In the genomic region with DNA sequence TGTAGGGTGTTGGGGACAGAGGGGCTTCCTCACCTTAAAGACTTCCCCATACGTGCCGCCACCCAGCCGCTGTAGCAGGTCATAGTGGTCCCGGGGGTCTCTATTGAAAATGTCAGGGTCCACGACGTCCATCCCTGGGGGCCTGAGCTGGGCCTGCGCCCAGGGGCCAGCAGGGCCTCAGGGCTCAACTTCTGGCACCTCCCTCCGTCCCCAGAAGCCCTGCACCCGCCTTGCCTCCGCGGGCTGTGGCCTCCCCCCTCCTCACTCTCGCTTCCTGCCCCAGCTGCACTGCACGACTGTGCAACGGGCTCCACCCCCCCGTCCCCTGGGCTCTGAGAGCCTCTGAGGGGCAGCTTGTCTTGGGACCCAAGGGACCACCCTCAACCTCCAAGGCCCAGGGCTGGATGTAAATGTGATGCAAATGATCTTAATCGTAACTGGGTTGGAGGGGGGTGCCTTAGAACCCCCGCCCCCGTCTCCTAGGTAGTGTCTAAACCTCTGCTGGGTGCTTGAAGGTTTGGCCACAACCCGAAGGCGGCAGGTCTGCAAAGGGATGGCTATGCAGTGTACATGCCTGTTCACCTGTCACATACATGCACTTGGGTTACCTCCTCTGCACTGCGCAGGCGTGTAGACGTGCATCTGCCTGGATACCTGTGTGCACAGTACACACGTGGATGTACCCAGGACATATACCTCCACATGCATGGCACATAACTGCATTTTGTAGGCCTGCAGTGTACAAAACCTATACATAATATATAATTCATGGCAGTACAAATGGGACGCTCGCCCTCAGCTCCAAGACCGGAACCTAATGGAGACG, we compare ENCODE assay signal across 8 cellular contexts. TPM values are rescaled to one million over a fixed set of nuclear protein-coding genes. Genes with fewer than 3 reads are reported as not detected.
DNase-seq lines count a peak whose midpoint lies in the region; ATAC-seq and TF ChIP-seq lines count a peak whose summit lies in the region.

TSS of gene MAP4K1 (minus strand) at position 190 of the 826 bp plus-strand sequence. CDS start at position 132, 58 bp downstream.

- H3K9me2 ChIP-seq in neural cell (ENCODE audit: insufficient read depth, low read length), result no peaks in the 10 kb centered on the region

- peak within 1 kb of the TSS; percentile 4 for H3K4me2 ChIP-seq in neural cell (ENCODE audit: low read length)

- H3K9me3 ChIP-seq in neural cell (ENCODE audit: low read length), result no peaks in the 10 kb centered on the region

- peak within 1 kb of the TSS; percentile 30 for H2AFZ ChIP-seq in neural cell (ENCODE audit: low read depth, low read length)

- H3K4me3 ChIP-seq in neural cell (ENCODE audit: low read length), result peak within 1 kb of the TSS; percentile 76

- H4K20me1 ChIP-seq in neural cell (ENCODE audit: insufficient read depth), result no peaks in the 10 kb centered on the region

- no peaks in the 10 kb centered on the region for H3F3A ChIP-seq in neural cell (ENCODE audit: insufficient read depth, low read length, poor library complexity, severe bottlenecking)

- peak; percentile 88 for DNase-seq in GM13976 (ENCODE audit: low spot score)
- peak; percentile 83 for DNase-seq in NCI-H2171 treated with DMSO at 0.1 percent for 48 hours (lab: John Stamatoyannopoulos, UW)
- peak; percentile 30 to 45 for DNase-seq in activated CD8-positive, alpha-beta memory T cell treated with anti-CD3 and anti-CD28 coated beads for 4 hours (ENCODE audit: low read depth in 2 of 2)
- DNase-seq in epithelial cell of prostate (ENCODE audit: low read depth, low spot score), result no peak
- no peak for DNase-seq in HCEC 1CT

- in situ Hi-C loops in GM13976 (cut with MboI; ENCODE audit: low sequenced_read_pairs, unreplicated experiment), result no loop called here

- H3K27ac ChIP-seq in epithelial cell of prostate, result peak within 1 kb of the TSS; percentile 65
- peak within 1 kb of the TSS; percentile 85 for H3K27ac ChIP-seq in neural cell (ENCODE audit: low read length)
- peak within 1 kb of the TSS; percentile 64 for H3K27ac ChIP-seq in temporal lobe (ENCODE audit: low read depth, low read length)

- H3K36me3 ChIP-seq in neural cell (ENCODE audit: insufficient read depth, low read length), result no peaks in the 10 kb centered on the region

- no peak for TF ChIP-seq RAD21 in neural cell (conservative IDR thresholded peaks at IDR 0.05)

- peak within 1 kb of the TSS; percentile 73 for H3K9ac ChIP-seq in neural cell (ENCODE audit: low read length)

- H3K79me2 ChIP-seq in neural cell (replicated peaks; ENCODE audit: insufficient read depth, low read length), result peaks cover 11% of the 10 kb centered on the region

- peak; percentile 64 for ATAC-seq in HG02610 (IDR thresholded peaks at IDR 0.05; ENCODE audit: unreplicated experiment)

- no peaks in the 10 kb centered on the region for H3K27me3 ChIP-seq in neural cell (ENCODE audit: insufficient read depth, low read depth, low read length)

- no peak for TF ChIP-seq CTCF in GM13976 (IDR thresholded peaks at IDR 0.05; ENCODE audit: borderline replicate concordance, control extremely low read depth, extremely low read depth, insufficient read depth, missing control alignments)
- no peak for TF ChIP-seq CTCF in neural cell (IDR thresholded peaks at IDR 0.05; ENCODE audit: poor library complexity, severe bottlenecking)

- no peak for TF ChIP-seq EP300 in neural cell (conservative IDR thresholded peaks at IDR 0.05; ENCODE audit: poor library complexity, severe bottlenecking)

TF ChIP-seq in neural cell, 6 proteins besides CTCF, POLR2A, EP300 and RAD21:
- no peak for TF ChIP-seq EZH2 (IDR thresholded peaks at IDR 0.05; ENCODE audit: borderline replicate concordance, insufficient read depth, low read length, poor library complexity, severe bottlenecking)
- TF ChIP-seq POLR2AphosphoS5 (IDR thresholded peaks at IDR 0.05), result no peak
- no peak for TF ChIP-seq MXI1 (conservative IDR thresholded peaks at IDR 0.05; ENCODE audit: poor library complexity, severe bottlenecking)
- no peak for TF ChIP-seq SMC3 (conservative IDR thresholded peaks at IDR 0.05; ENCODE audit: poor library complexity)
- no peak for TF ChIP-seq REST (IDR thresholded peaks at IDR 0.05; ENCODE audit: borderline replicate concordance)
- no peak for TF ChIP-seq TAF1 (IDR thresholded peaks at IDR 0.05; ENCODE audit: low read depth)

RNA-seq across cellular contexts. Expression of gene MAP4K1, which starts in this region (rescaled TPM):
- polyA plus RNA-seq in neural cell, result 1.0 and 1.2 TPM in 2 replicates
- 0.23 and 2.4 TPM in 2 replicates for polyA minus RNA-seq in neural cell
- 0.49 TPM for total RNA-seq in temporal lobe

Comparison
In these comparisons a context has a peak if more than half of its experiments do, and no peak if none do; other contexts are left out.
1. DNase-seq: peak in GM13976 (single experiment), NCI-H2171 treated with DMSO at 0.1 percent for 48 hours (single experiment) and activated CD8-positive, alpha-beta memory T cell treated with anti-CD3 and anti-CD28 coated beads for 4 hours (2 of 2); none in epithelial cell of prostate (single experiment) and HCEC 1CT (single experiment).
2. Peak in every context shown above with its lines, with median percentiles within 50 percentile points of each other: H3K27ac ChIP-seq.